12 cellular contexts compared by ENCODE assay signal in the genomic region with DNA sequence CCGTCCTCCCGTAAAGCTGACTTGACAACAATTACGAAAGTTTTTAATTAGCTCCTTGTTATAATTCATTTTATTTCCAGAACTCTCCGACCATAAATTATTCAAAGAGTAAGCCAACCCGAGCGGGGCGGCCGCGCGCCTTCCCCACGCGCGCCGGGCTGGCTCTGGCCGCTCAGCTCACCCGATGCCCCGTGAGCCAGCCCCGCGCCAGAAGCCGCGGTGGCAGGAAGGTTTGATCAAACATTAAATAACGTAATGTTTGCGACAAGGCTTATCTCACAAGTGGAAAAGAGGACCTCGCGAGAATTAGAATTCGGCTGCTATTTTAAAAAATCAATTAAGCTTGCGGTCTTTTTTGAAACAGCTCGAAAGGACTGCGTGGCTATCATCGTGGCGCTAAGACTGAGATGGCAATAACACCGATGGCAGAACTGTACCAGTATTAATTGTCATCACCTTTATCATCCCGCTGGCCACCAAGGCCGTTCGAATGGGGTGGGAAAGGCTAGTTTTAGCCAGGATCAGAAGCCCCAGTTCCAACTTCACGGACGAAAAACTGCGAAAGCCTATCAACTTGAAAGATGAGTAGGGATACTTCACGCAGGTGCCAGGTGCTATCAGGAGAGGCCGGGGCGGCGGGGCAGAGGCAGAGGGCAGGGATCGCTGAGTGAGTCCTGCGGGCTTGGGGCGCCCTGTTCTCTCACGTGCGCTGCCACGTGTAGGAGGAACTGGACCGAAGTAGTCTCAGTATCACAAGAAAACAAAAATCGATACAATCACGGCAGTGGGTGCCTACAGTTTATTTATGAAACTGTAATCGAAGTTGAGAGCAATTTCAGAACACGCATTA. TPM values are rescaled to one million over a fixed set of nuclear protein-coding genes. Genes with fewer than 3 reads are reported as not detected.
A peak's percentile ranks its signal among the peaks of the same experiment; 100 is the strongest.
DNase-seq lines count a peak whose midpoint lies in the region; ATAC-seq and TF ChIP-seq lines count a peak whose summit lies in the region.
"Had no signal": no experiment of that assay in that cellular context is flagged by ENCODE, and none has a peak within 500 bp of the region (broad histone marks: within the 10 kb centered on the region; RNA-seq: fewer than 3 reads in every experiment).

No MANE protein-coding gene starts in this region.

- H3K4me3 ChIP-seq in astrocyte of the cerebellum (ENCODE audit: low read depth, low read length) (peak overlapping the region; percentile 7), mesendoderm (ENCODE audit: low read length) (no peak overlapping the region)
- H3K4me3 ChIP-seq: lung had no signal

- H4K8ac ChIP-seq in mesendoderm (ENCODE audit: low read depth, low read length) = no peak overlapping the region

- H3K23ac ChIP-seq in mesendoderm (ENCODE audit: low read length) = no peak overlapping the region

- ATAC-seq in stimulated activated naive CD8-positive, alpha-beta T cell treated with anti-CD3 and anti-CD28 coated beads, Interleukin-15, Interleukin-2, amounts not matched to agents 100 U/mL and 50 U/mL, for 24 hours = no peak
- ATAC-seq in HG03159 (IDR thresholded peaks at IDR 0.05; ENCODE audit: unreplicated experiment) (no peak), GM19397 (IDR thresholded peaks at IDR 0.05; ENCODE audit: unreplicated experiment) (no peak)
- ATAC-seq: activated CD4-positive, CD25-positive, alpha-beta regulatory T cell treated with anti-CD3 and anti-CD28 coated beads, Interleukin-2, amount 50 U/mL, for 24 hours had no signal

- H3K9ac ChIP-seq in mesendoderm (ENCODE audit: low read length) = no peak overlapping the region

- no peak overlapping the region for H3K4me3 Mint-ChIP-seq in stimulated activated naive CD8-positive, alpha-beta T cell treated with anti-CD3 and anti-CD28 coated beads, Interleukin-15, Interleukin-2, amounts not matched to agents 100 ng/mL and 50 ng/mL, for 24 hours

- in situ Hi-C loops in astrocyte of the cerebellum (cut with HindIII; ENCODE audit: low sequenced_read_pairs) = no loop called here

- no peak overlapping the region for H2BK15ac ChIP-seq in mesendoderm (replicated peaks; ENCODE audit: low read depth)

- H3K36me3 ChIP-seq in mesendoderm (ENCODE audit: control insufficient read depth, insufficient read depth, low read length) = no peaks in the 10 kb centered on the region

- H2AK5ac ChIP-seq in mesendoderm (ENCODE audit: low read length) = no peak overlapping the region

- H3K4ac ChIP-seq in mesendoderm (ENCODE audit: low read depth, low read length) = no peak overlapping the region

- peaks cover 73% of the 10 kb centered on the region for H3K27me3 ChIP-seq in mesendoderm (ENCODE audit: insufficient read depth, low read length, poor library complexity)

- no peak overlapping the region for H2BK5ac ChIP-seq in mesendoderm (ENCODE audit: low read length)

- no peak overlapping the region for H3K18ac ChIP-seq in mesendoderm (ENCODE audit: low read length)

- H3K4me1 Mint-ChIP-seq in stimulated activated naive CD8-positive, alpha-beta T cell treated with anti-CD3 and anti-CD28 coated beads, Interleukin-15, Interleukin-2, amounts not matched to agents 100 ng/mL and 50 ng/mL, for 24 hours (ENCODE audit: low read depth) = peaks cover 17% of the 10 kb centered on the region

- H3K79me1 ChIP-seq in mesendoderm (ENCODE audit: low read length) = no peaks in the 10 kb centered on the region

- TF ChIP-seq CTCF in astrocyte of the cerebellum (IDR thresholded peaks at IDR 0.05; ENCODE audit: low read depth, low read length, missing control alignments) = no peak

- peaks cover 15% of the 10 kb centered on the region for H3K36me3 Mint-ChIP-seq in stimulated activated naive CD8-positive, alpha-beta T cell treated with anti-CD3 and anti-CD28 coated beads, Interleukin-15, Interleukin-2, amounts not matched to agents 100 ng/mL and 50 ng/mL, for 24 hours (ENCODE audit: low read depth)
- H3K36me3 Mint-ChIP-seq: activated naive CD8-positive, alpha-beta T cell treated with anti-CD3 and anti-CD28 coated beads, Interleukin-2, amount 10 ng/mL, durations not matched to agents 7 days and 5 days had no signal

- no peaks in the 10 kb centered on the region for H3K79me2 ChIP-seq in mesendoderm (ENCODE audit: control insufficient read depth, insufficient read depth, low read length)

- H3K27me3 Mint-ChIP-seq in stimulated activated naive CD8-positive, alpha-beta T cell treated with anti-CD3 and anti-CD28 coated beads, Interleukin-15, Interleukin-2, amounts not matched to agents 100 ng/mL and 50 ng/mL, for 24 hours = peaks cover 90% of the 10 kb centered on the region

- H2BK120ac ChIP-seq in mesendoderm (ENCODE audit: low read depth, low read length) = no peak overlapping the region

- peaks cover 3% of the 10 kb centered on the region for H3K4me1 ChIP-seq in mesendoderm (ENCODE audit: control insufficient read depth, low read depth, low read length)

- H3K9me3 Mint-ChIP-seq in stimulated activated naive CD8-positive, alpha-beta T cell treated with anti-CD3 and anti-CD28 coated beads, Interleukin-15, Interleukin-2, amounts not matched to agents 100 ng/mL and 50 ng/mL, for 24 hours = peaks cover 4% of the 10 kb centered on the region
- H3K9me3 Mint-ChIP-seq: activated naive CD8-positive, alpha-beta T cell treated with anti-CD3 and anti-CD28 coated beads, Interleukin-2, amount 10 ng/mL, durations not matched to agents 7 days and 5 days had no signal

- DNase-seq in stimulated activated naive CD8-positive, alpha-beta T cell treated with anti-CD3 and anti-CD28 coated beads, Interleukin-15, Interleukin-2, amounts not matched to agents 100 U/mL and 50 U/mL, for 24 hours = no peak
- no peak for DNase-seq in astrocyte of the cerebellum (ENCODE audit: low read depth)
- DNase-seq in mesendoderm = no peak
- DNase-seq in HPDE6-E6E7 (ENCODE audit: extremely low spot score) = no peak
- DNase-seq in COR-L47 (lab: John Stamatoyannopoulos, UW) = no peak
- DNase-seq: NCI-H345 had no signal

- H3K27ac Mint-ChIP-seq in stimulated activated naive CD8-positive, alpha-beta T cell treated with anti-CD3 and anti-CD28 coated beads, Interleukin-15, Interleukin-2, amounts not matched to agents 100 ng/mL and 50 ng/mL, for 24 hours = peak overlapping the region; percentile 21
- H3K27ac Mint-ChIP-seq: activated naive CD8-positive, alpha-beta T cell treated with anti-CD3 and anti-CD28 coated beads, Interleukin-2, amount 10 ng/mL, durations not matched to agents 7 days and 5 days had no signal

- H4K5ac ChIP-seq in mesendoderm (ENCODE audit: low read length) = no peak overlapping the region

- no peak overlapping the region for H3K56ac ChIP-seq in mesendoderm (ENCODE audit: low read length)

- H3K27ac ChIP-seq in mesendoderm (ENCODE audit: low read depth, low read length) = no peak overlapping the region

- peak overlapping the region; percentile 9 for H3K4me2 ChIP-seq in mesendoderm (ENCODE audit: low read length)

- no CpG with 5 or more reads among the region's 53 CpGs for WGBS in mesendoderm (ENCODE audit: extremely low coverage, insufficient coverage, low lambda C conversion rate)

RNA-seq across cellular contexts. Expression of gene POU4F1, which starts 6.4 kb away (rescaled TPM):
- 0.15 TPM for polyA plus RNA-seq in mesendoderm (2013, experiment 1 of 2)
- 0.15 TPM for polyA plus RNA-seq in mesendoderm (2013, experiment 2 of 2)
- polyA plus RNA-seq: lung had no signal
